ENCODE assay signal across 17 cellular contexts in the genomic region with DNA sequence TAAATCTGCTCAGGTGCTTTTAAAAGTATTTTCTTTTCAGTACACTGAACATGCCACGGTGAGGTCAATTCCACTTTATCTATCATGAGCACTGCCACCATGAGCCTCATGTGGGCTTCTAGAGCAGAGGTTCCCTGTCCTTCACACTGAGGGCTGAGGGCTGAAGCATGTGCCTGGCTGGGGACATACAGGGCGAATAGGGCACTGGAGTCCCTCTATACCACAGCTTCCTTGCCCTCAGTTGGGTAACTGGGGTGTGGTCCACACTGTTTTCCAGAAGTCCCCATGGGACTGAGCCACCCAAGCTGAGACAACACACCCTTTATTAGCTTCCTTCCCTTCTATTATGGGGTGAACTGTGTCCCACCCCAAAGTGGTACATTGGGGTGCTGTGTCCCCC.
DNase-seq lines count a peak whose midpoint lies in the region; ATAC-seq and TF ChIP-seq lines count a peak whose summit lies in the region.
"Had no signal": no experiment of that assay in that cellular context is flagged by ENCODE, and none has a peak within 500 bp of the region (broad histone marks: within the 10 kb centered on the region; RNA-seq: fewer than 3 reads in every experiment).

No MANE protein-coding gene starts in this region.

- CTCF ChIA-PET in CD8-positive, alpha-beta T cell (lab: Charles Lee), result interaction anchor here (1.4 kb wide), 1 partner anchor 44 kb away, joined by 3 read pairs; no protein-coding TSS in a partner anchor

- H3K9me3 ChIP-seq in spleen (peaks cover 0 to 36% (median 16%) of the 10 kb centered on the region in 8 donors), hepatocyte (ENCODE audit: low read depth) (no peaks in the 10 kb centered on the region)
- H3K9me3 ChIP-seq in CD8-positive, alpha-beta T cell (ENCODE audit: low read length), result no peaks in the 10 kb centered on the region
- H3K9me3 ChIP-seq: BE2C had no signal

- H3K27ac ChIP-seq in spleen, result no peak overlapping the region
- H3K27ac ChIP-seq in CD8-positive, alpha-beta T cell (ENCODE audit: low read depth, low read length), result no peak overlapping the region
- H3K27ac ChIP-seq in hepatocyte, result no peak overlapping the region

- H3K4me1 Mint-ChIP-seq in CD14-positive monocyte, result peaks cover 52% of the 10 kb centered on the region
- H3K4me1 Mint-ChIP-seq in activated T-helper 17 cell treated with anti-CD3 and anti-CD28 coated beads, Interleukin-2, amount 50 U/mL, for 72 hours, result peaks cover 31% of the 10 kb centered on the region
- peaks cover 31 to 47% of the 10 kb centered on the region in 2 donors for H3K4me1 Mint-ChIP-seq in natural killer cell
- peaks cover 23% of the 10 kb centered on the region for H3K4me1 Mint-ChIP-seq in CD8-positive, alpha-beta T cell (ENCODE audit: low read depth)
- no peaks in the 10 kb centered on the region for H3K4me1 Mint-ChIP-seq in endothelial cell (ENCODE audit: unreplicated experiment)
- H3K4me1 Mint-ChIP-seq in activated CD4-positive, alpha-beta T cell treated with anti-CD3 and anti-CD28 coated beads, Interleukin-2, amount 10 ng/mL, durations not matched to agents 24 days and 14 days, result peaks cover 32% of the 10 kb centered on the region

- H3K9me3 Mint-ChIP-seq in CD14-positive monocyte (peaks cover 15 to 20% (median 18%) of the 10 kb centered on the region in 7 donors), natural killer cell (no peaks in the 10 kb centered on the region), endothelial cell (ENCODE audit: unreplicated experiment) (peaks cover 17% of the 10 kb centered on the region)
- H3K9me3 Mint-ChIP-seq in activated T-helper 17 cell treated with anti-CD3 and anti-CD28 coated beads, Interleukin-2, amount 50 U/mL, for 72 hours, result peaks cover 6% of the 10 kb centered on the region
- peaks cover 11% of the 10 kb centered on the region for H3K9me3 Mint-ChIP-seq in CD8-positive, alpha-beta T cell
- peaks cover 28% of the 10 kb centered on the region for H3K9me3 Mint-ChIP-seq in activated CD4-positive, alpha-beta T cell treated with anti-CD3 and anti-CD28 coated beads, Interleukin-2, amount 10 ng/mL, durations not matched to agents 24 days and 14 days

- H3K27me3 Mint-ChIP-seq in CD14-positive monocyte (ENCODE audit: low read depth in 3 of 3), result peaks cover 0 to 3% (median 0%) of the 10 kb centered on the region in 3 donors
- H3K27me3 Mint-ChIP-seq in activated T-helper 17 cell treated with anti-CD3 and anti-CD28 coated beads, Interleukin-2, amount 50 U/mL, for 72 hours, result no peaks in the 10 kb centered on the region
- no peaks in the 10 kb centered on the region for H3K27me3 Mint-ChIP-seq in natural killer cell (ENCODE audit: low read depth in 2 of 2)
- H3K27me3 Mint-ChIP-seq in CD8-positive, alpha-beta T cell (ENCODE audit: low read depth), result no peaks in the 10 kb centered on the region
- H3K27me3 Mint-ChIP-seq in endothelial cell (ENCODE audit: unreplicated experiment), result no peaks in the 10 kb centered on the region
- peaks cover 1% of the 10 kb centered on the region for H3K27me3 Mint-ChIP-seq in activated CD4-positive, alpha-beta T cell treated with anti-CD3 and anti-CD28 coated beads, Interleukin-2, amount 10 ng/mL, durations not matched to agents 24 days and 14 days
- H3K27me3 Mint-ChIP-seq: CD4-positive, alpha-beta T cell had no signal

- no peak overlapping the region for H3K4me3 ChIP-seq in spleen
- H3K4me3 ChIP-seq in CD8-positive, alpha-beta T cell (ENCODE audit: low read depth, low read length), result no peak overlapping the region
- H3K4me3 ChIP-seq in hepatocyte, result no peak overlapping the region
- H3K4me3 ChIP-seq: GM23338 had no signal

- H3K27me3 ChIP-seq in spleen (replicated peaks in 1 of 7), result peaks cover 0 to 8% (median 0%) of the 10 kb centered on the region in 7 donors
- H3K27me3 ChIP-seq in CD8-positive, alpha-beta T cell (ENCODE audit: insufficient read depth, low read length), result no peaks in the 10 kb centered on the region
- no peaks in the 10 kb centered on the region for H3K27me3 ChIP-seq in hepatocyte
- H3K27me3 ChIP-seq: BE2C had no signal

- H3K4me3 Mint-ChIP-seq in CD14-positive monocyte, result no peak overlapping the region
- no peak overlapping the region for H3K4me3 Mint-ChIP-seq in activated T-helper 17 cell treated with anti-CD3 and anti-CD28 coated beads, Interleukin-2, amount 50 U/mL, for 72 hours
- no peak overlapping the region for H3K4me3 Mint-ChIP-seq in natural killer cell
- no peak overlapping the region for H3K4me3 Mint-ChIP-seq in CD8-positive, alpha-beta T cell
- no peak overlapping the region for H3K4me3 Mint-ChIP-seq in endothelial cell (ENCODE audit: unreplicated experiment)
- H3K4me3 Mint-ChIP-seq in activated CD4-positive, alpha-beta T cell treated with anti-CD3 and anti-CD28 coated beads, Interleukin-2, amount 10 ng/mL, durations not matched to agents 24 days and 14 days, result no peak overlapping the region
- H3K4me3 Mint-ChIP-seq: CD4-positive, alpha-beta T cell; GM23338 had no signal

- no peaks in the 10 kb centered on the region for H3K36me3 ChIP-seq in spleen
- H3K36me3 ChIP-seq in CD8-positive, alpha-beta T cell (ENCODE audit: insufficient read depth, low read length), result no peaks in the 10 kb centered on the region
- H3K36me3 ChIP-seq in hepatocyte (replicated peaks; ENCODE audit: insufficient read depth, low read depth), result no peaks in the 10 kb centered on the region
- H3K36me3 ChIP-seq: BE2C had no signal

- H2AFZ ChIP-seq in hepatocyte, result no peak overlapping the region
- H2AFZ ChIP-seq: GM23338 had no signal

- intact Hi-C loops in CD14-positive monocyte (cut with micrococcal nuclease), result no loop called here
- intact Hi-C loops in natural killer cell (cut with micrococcal nuclease), result no loop called here
- intact Hi-C loops in spleen (cut with DNase I; ENCODE audit: low total_unique reads), result no loop called here
- intact Hi-C loops in CD8-positive, alpha-beta T cell (cut with DNase I, micrococcal nuclease), result no loop called here
- intact Hi-C loops in activated CD4-positive, alpha-beta T cell treated with anti-CD3 and anti-CD28 coated beads, Interleukin-2, amount 10 ng/mL, durations not matched to agents 24 days and 14 days (cut with micrococcal nuclease), result loop anchor here (10.0 kb wide), 3 partner anchors 945 to 1075 kb away; no protein-coding TSS in a partner anchor

- no peak overlapping the region for H3K4me2 ChIP-seq in hepatocyte
- H3K4me2 ChIP-seq: GM23338 had no signal

- no peaks in the 10 kb centered on the region for H4K20me1 ChIP-seq in hepatocyte (ENCODE audit: insufficient read depth, poor library complexity, severe bottlenecking)

- peak overlapping the region in 4 of 7 donors; percentile 13 to 77 (median 48) for H3K27ac Mint-ChIP-seq in CD14-positive monocyte
- peak overlapping the region; percentile 97 for H3K27ac Mint-ChIP-seq in activated T-helper 17 cell treated with anti-CD3 and anti-CD28 coated beads, Interleukin-2, amount 50 U/mL, for 72 hours
- H3K27ac Mint-ChIP-seq in natural killer cell, result peak overlapping the region; percentile 88 to 94
- H3K27ac Mint-ChIP-seq in CD8-positive, alpha-beta T cell, result no peak overlapping the region
- H3K27ac Mint-ChIP-seq in endothelial cell (ENCODE audit: unreplicated experiment), result no peak overlapping the region
- H3K27ac Mint-ChIP-seq in activated CD4-positive, alpha-beta T cell treated with anti-CD3 and anti-CD28 coated beads, Interleukin-2, amount 10 ng/mL, durations not matched to agents 24 days and 14 days, result no peak overlapping the region
- H3K27ac Mint-ChIP-seq: CD4-positive, alpha-beta T cell; GM23338 had no signal

- POLR2A ChIA-PET in CD8-positive, alpha-beta T cell (lab: Charles Lee), result interaction anchor here (1.0 to 1.2 kb wide), 2 partner anchors 13 to 21 kb away, joined by 3 read pairs; no protein-coding TSS in a partner anchor

- H3K36me3 Mint-ChIP-seq in CD14-positive monocyte, result peaks cover 1 to 4% of the 10 kb centered on the region in 2 donors
- peaks cover 3% of the 10 kb centered on the region for H3K36me3 Mint-ChIP-seq in activated T-helper 17 cell treated with anti-CD3 and anti-CD28 coated beads, Interleukin-2, amount 50 U/mL, for 72 hours (ENCODE audit: low read depth)
- H3K36me3 Mint-ChIP-seq in natural killer cell, result no peaks in the 10 kb centered on the region
- no peaks in the 10 kb centered on the region for H3K36me3 Mint-ChIP-seq in CD8-positive, alpha-beta T cell
- H3K36me3 Mint-ChIP-seq in endothelial cell (ENCODE audit: low read depth, unreplicated experiment), result peaks cover 8% of the 10 kb centered on the region
- peaks cover 23% of the 10 kb centered on the region for H3K36me3 Mint-ChIP-seq in activated CD4-positive, alpha-beta T cell treated with anti-CD3 and anti-CD28 coated beads, Interleukin-2, amount 10 ng/mL, durations not matched to agents 24 days and 14 days (ENCODE audit: low read depth)

- 74 to 98% (median 82%) methylated on average over 2 of the region's 2 CpGs for WGBS in spleen, 5 donors
- WGBS in hepatocyte (ENCODE audit: low lambda C conversion rate, missing lambda C conversion rate), result 98% methylated on average over 2 of the region's 2 CpGs

- DNase-seq in CD14-positive monocyte (ENCODE audit: low spot score) (no peak), natural killer cell (no peak), spleen (peak; percentile 28), endothelial cell (ENCODE audit: low spot score) (no peak), hepatocyte (ENCODE audit: low spot score) (no peak)
- no peak for DNase-seq in CD8-positive, alpha-beta T cell
- no peak for DNase-seq in activated CD4-positive, alpha-beta T cell treated with anti-CD3 and anti-CD28 coated beads, Interleukin-2, amount 10 ng/mL, durations not matched to agents 24 days and 14 days
- DNase-seq: ACHN; BE2C; C1 segment of cervical spinal cord; CD4-positive, alpha-beta T cell; DMS153; DMS79; GDM1; HCEC 1CT had no signal

- no peaks in the 10 kb centered on the region for H3K79me2 ChIP-seq in hepatocyte

- H3K4me1 ChIP-seq in spleen (peaks cover 3 to 41% (median 11%) of the 10 kb centered on the region in 6 donors), hepatocyte (ENCODE audit: insufficient read depth) (no peaks in the 10 kb centered on the region)
- peaks cover 18% of the 10 kb centered on the region for H3K4me1 ChIP-seq in CD8-positive, alpha-beta T cell (ENCODE audit: insufficient read depth, low read length)
- H3K4me1 ChIP-seq: BE2C had no signal

- TF ChIP-seq CTCF in CD14-positive monocyte (IDR thresholded peaks at IDR 0.05), result no peak
- no peak for TF ChIP-seq CTCF in natural killer cell (IDR thresholded peaks at IDR 0.05)
- TF ChIP-seq CTCF in spleen (IDR thresholded peaks at IDR 0.05 in 8 of 11, conservative IDR thresholded peaks at IDR 0.05 in 3 of 11), result no peak
- no peak for TF ChIP-seq CTCF in CD8-positive, alpha-beta T cell (IDR thresholded peaks at IDR 0.05)
- no peak for TF ChIP-seq CTCF in endothelial cell (IDR thresholded peaks at IDR 0.05; ENCODE audit: unreplicated experiment)
- TF ChIP-seq CTCF in hepatocyte (IDR thresholded peaks at IDR 0.05; ENCODE audit: poor library complexity), result no peak

- no peak for TF ChIP-seq POLR2A in spleen (IDR thresholded peaks at IDR 0.05)

- H3K9me2 ChIP-seq in hepatocyte (replicated peaks; ENCODE audit: insufficient read depth), result no peaks in the 10 kb centered on the region

- no peak for ATAC-seq in activated T-helper 17 cell treated with anti-CD3 and anti-CD28 coated beads, Interleukin-2, amount 50 U/mL, for 72 hours (replicated peaks)
- ATAC-seq in natural killer cell, result no peak
- no peak for ATAC-seq in CD8-positive, alpha-beta T cell
- ATAC-seq: GM23338 had no signal

Comparison
In these comparisons a context has a peak if more than half of its experiments do, and no peak if none do; other contexts are left out.
1. H3K27ac Mint-ChIP-seq: peak in CD14-positive monocyte (4 of 7), activated T-helper 17 cell treated with anti-CD3 and anti-CD28 coated beads, Interleukin-2, amount 50 U/mL, for 72 hours (single experiment) and natural killer cell (2 of 2); none in CD8-positive, alpha-beta T cell (single experiment), endothelial cell (single experiment) and activated CD4-positive, alpha-beta T cell treated with anti-CD3 and anti-CD28 coated beads, Interleukin-2, amount 10 ng/mL, durations not matched to agents 24 days and 14 days (single experiment).